ENCODE assay signal across 1 cellular context in the genomic region with DNA sequence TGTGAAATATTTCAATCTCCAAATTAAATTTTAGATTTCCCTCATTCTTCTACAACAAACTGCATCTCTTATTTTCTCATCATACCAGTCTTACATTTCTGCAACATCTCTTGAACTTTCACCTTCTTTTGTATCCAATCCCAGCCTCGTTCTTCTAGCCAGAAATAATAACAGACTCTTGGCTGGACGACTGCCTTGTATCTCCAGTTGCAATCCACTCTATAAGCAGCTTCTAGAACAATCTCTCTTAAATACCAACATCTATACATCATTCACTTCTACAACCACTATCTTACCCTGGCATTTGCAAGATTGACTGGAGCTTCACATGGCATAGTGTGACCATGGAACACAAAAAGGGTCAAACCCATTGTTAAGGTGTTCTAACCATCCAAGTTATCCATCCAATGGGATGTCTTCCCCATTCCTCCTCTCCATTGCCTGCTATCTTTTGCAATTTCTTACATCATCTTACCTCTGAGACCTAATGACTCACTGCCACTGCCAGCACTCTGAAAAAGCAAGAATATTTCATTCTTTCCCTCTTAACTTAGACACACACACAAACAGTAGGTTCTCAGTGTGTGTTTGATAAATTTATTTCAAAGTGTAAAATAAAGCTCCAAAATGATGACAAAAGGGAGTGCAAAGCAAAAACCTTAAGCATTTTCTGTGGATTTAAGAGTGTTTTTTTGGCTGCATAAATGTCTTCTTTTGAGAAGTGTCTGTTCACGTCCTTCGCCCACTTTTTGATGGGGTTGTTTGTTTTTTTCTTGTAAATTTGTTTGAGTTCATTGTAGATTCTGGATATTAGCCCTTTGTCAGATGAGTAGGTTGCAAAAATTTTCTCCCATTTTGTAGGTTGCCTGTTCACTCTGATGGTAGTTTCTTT.
TF ChIP-seq lines count a peak whose summit lies in the region.

No MANE protein-coding gene starts in this region.

TF ChIP-seq in WTC11, 78 proteins besides CTCF, POLR2A, EP300 and RAD21 (continued from another document):
- no peak for TF ChIP-seq SP1 (CRISPR knock-in tag; conservative IDR thresholded peaks at IDR 0.05)
- no peak for TF ChIP-seq NFE2L1 (CRISPR knock-in tag; IDR thresholded peaks at IDR 0.05)
- TF ChIP-seq, protein P1, sequence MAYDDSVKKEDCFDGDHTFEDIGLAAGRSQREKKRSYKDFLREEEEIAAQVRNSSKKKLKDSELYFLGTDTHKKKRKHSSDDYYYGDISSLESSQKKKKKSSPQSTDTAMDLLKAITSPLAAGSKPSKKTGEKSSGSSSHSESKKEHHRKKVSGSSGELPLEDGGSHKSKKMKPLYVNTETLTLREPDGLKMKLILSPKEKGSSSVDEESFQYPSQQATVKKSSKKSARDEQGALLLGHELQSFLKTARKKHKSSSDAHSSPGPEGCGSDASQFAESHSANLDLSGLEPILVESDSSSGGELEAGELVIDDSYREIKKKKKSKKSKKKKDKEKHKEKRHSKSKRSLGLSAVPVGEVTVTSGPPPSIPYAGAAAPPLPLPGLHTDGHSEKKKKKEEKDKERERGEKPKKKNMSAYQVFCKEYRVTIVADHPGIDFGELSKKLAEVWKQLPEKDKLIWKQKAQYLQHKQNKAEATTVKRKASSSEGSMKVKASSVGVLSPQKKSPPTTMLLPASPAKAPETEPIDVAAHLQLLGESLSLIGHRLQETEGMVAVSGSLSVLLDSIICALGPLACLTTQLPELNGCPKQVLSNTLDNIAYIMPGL (CRISPR knock-in tag; IDR thresholded peaks at IDR 0.05): no peak
